Comparison of ENCODE assay signal across 1 cellular context in genomic region chr15:89087830-89088604, GRCh38.
TF ChIP-seq lines count a peak whose summit lies in the region.

A gene with protein sequence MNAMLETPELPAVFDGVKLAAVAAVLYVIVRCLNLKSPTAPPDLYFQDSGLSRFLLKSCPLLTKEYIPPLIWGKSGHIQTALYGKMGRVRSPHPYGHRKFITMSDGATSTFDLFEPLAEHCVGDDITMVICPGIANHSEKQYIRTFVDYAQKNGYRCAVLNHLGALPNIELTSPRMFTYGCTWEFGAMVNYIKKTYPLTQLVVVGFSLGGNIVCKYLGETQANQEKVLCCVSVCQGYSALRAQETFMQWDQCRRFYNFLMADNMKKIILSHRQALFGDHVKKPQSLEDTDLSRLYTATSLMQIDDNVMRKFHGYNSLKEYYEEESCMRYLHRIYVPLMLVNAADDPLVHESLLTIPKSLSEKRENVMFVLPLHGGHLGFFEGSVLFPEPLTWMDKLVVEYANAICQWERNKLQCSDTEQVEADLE (plus strand): TSS chr15:89088456. CDS start chr15:89116328, 27,872 bp downstream.

TF ChIP-seq in HepG2, 621 proteins besides CTCF, POLR2A, EP300 and RAD21 (continued from another document and continues in another):
- TF ChIP-seq, protein P1, sequence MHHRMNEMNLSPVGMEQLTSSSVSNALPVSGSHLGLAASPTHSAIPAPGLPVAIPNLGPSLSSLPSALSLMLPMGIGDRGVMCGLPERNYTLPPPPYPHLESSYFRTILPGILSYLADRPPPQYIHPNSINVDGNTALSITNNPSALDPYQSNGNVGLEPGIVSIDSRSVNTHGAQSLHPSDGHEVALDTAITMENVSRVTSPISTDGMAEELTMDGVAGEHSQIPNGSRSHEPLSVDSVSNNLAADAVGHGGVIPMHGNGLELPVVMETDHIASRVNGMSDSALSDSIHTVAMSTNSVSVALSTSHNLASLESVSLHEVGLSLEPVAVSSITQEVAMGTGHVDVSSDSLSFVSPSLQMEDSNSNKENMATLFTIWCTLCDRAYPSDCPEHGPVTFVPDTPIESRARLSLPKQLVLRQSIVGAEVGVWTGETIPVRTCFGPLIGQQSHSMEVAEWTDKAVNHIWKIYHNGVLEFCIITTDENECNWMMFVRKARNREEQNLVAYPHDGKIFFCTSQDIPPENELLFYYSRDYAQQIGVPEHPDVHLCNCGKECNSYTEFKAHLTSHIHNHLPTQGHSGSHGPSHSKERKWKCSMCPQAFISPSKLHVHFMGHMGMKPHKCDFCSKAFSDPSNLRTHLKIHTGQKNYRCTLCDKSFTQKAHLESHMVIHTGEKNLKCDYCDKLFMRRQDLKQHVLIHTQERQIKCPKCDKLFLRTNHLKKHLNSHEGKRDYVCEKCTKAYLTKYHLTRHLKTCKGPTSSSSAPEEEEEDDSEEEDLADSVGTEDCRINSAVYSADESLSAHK (CRISPR knock-in tag; IDR thresholded peaks at IDR 0.05; ENCODE audit: borderline replicate concordance), result no peak
- TF ChIP-seq POLR2AphosphoS2 (IDR thresholded peaks at IDR 0.05; ENCODE audit: low read depth, low read length), result no peak
- TF ChIP-seq XBP1 (CRISPR knock-in tag; IDR thresholded peaks at IDR 0.05), result no peak
- TF ChIP-seq CC2D1A (CRISPR knock-in tag; IDR thresholded peaks at IDR 0.05), result no peak
- no peak for TF ChIP-seq LRRFIP1 (CRISPR knock-in tag; conservative IDR thresholded peaks at IDR 0.05)
- TF ChIP-seq ZNF234 (CRISPR knock-in tag; conservative IDR thresholded peaks at IDR 0.05), result no peak
- no peak for TF ChIP-seq PHB2 (IDR thresholded peaks at IDR 0.05; ENCODE audit: partially characterized antibody)
- TF ChIP-seq SRF (IDR thresholded peaks at IDR 0.05; ENCODE audit: low read depth, low read length), result 0 out of 2 replicates have a peak, but pooled peaks have one; percentile 33
- no peak for TF ChIP-seq ZNF256 (CRISPR knock-in tag; conservative IDR thresholded peaks at IDR 0.05)
- 0 out of 2 replicates have a peak, but pooled peaks have one; percentile 22 for TF ChIP-seq REL (CRISPR knock-in tag; conservative IDR thresholded peaks at IDR 0.05)
- peak; percentile 61; the same call in 1 of the 2 replicates for TF ChIP-seq RARA (CRISPR knock-in tag; IDR thresholded peaks at IDR 0.05)
- no peak for TF ChIP-seq ZBTB49 (CRISPR knock-in tag; IDR thresholded peaks at IDR 0.05; ENCODE audit: borderline replicate concordance)
- TF ChIP-seq ZNF460 (CRISPR knock-in tag; IDR thresholded peaks at IDR 0.05; ENCODE audit: borderline replicate concordance), result no peak
- no peak; the same call in 1 of the 2 replicates for TF ChIP-seq ZNF788 (CRISPR knock-in tag; IDR thresholded peaks at IDR 0.05; ENCODE audit: borderline replicate concordance)
- TF ChIP-seq, protein P2, sequence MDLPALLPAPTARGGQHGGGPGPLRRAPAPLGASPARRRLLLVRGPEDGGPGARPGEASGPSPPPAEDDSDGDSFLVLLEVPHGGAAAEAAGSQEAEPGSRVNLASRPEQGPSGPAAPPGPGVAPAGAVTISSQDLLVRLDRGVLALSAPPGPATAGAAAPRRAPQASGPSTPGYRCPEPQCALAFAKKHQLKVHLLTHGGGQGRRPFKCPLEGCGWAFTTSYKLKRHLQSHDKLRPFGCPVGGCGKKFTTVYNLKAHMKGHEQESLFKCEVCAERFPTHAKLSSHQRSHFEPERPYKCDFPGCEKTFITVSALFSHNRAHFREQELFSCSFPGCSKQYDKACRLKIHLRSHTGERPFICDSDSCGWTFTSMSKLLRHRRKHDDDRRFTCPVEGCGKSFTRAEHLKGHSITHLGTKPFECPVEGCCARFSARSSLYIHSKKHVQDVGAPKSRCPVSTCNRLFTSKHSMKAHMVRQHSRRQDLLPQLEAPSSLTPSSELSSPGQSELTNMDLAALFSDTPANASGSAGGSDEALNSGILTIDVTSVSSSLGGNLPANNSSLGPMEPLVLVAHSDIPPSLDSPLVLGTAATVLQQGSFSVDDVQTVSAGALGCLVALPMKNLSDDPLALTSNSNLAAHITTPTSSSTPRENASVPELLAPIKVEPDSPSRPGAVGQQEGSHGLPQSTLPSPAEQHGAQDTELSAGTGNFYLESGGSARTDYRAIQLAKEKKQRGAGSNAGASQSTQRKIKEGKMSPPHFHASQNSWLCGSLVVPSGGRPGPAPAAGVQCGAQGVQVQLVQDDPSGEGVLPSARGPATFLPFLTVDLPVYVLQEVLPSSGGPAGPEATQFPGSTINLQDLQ (CRISPR knock-in tag; IDR thresholded peaks at IDR 0.05), result no peak
- TF ChIP-seq, protein P3, sequence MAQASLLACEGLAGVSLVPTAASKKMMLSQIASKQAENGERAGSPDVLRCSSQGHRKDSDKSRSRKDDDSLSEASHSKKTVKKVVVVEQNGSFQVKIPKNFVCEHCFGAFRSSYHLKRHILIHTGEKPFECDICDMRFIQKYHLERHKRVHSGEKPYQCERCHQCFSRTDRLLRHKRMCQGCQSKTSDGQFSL (CRISPR knock-in tag; IDR thresholded peaks at IDR 0.05), result no peak
- 0 out of 2 replicates have a peak, but pooled peaks have one; percentile 22 for TF ChIP-seq UBTF (CRISPR knock-in tag; IDR thresholded peaks at IDR 0.05)
- TF ChIP-seq SALL1 (CRISPR knock-in tag; IDR thresholded peaks at IDR 0.05), result peak; percentile 81
- TF ChIP-seq ZNF703 (CRISPR knock-in tag; IDR thresholded peaks at IDR 0.05; ENCODE audit: borderline replicate concordance), result no peak; the same call in 1 of the 2 replicates
- no peak for TF ChIP-seq SIX1 (CRISPR knock-in tag; IDR thresholded peaks at IDR 0.05; ENCODE audit: borderline replicate concordance)
- no peak for TF ChIP-seq NKX3-1 (CRISPR knock-in tag; IDR thresholded peaks at IDR 0.05)
- TF ChIP-seq, protein P4, sequence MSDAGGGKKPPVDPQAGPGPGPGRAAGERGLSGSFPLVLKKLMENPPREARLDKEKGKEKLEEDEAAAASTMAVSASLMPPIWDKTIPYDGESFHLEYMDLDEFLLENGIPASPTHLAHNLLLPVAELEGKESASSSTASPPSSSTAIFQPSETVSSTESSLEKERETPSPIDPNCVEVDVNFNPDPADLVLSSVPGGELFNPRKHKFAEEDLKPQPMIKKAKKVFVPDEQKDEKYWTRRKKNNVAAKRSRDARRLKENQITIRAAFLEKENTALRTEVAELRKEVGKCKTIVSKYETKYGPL (CRISPR knock-in tag; IDR thresholded peaks at IDR 0.05), result no peak
- no peak; the same call in 1 of the 2 replicates for TF ChIP-seq SKIL (CRISPR knock-in tag; IDR thresholded peaks at IDR 0.05; ENCODE audit: borderline replicate concordance)
- TF ChIP-seq RCOR2 (CRISPR knock-in tag; IDR thresholded peaks at IDR 0.05), result no peak
- TF ChIP-seq, protein P5, sequence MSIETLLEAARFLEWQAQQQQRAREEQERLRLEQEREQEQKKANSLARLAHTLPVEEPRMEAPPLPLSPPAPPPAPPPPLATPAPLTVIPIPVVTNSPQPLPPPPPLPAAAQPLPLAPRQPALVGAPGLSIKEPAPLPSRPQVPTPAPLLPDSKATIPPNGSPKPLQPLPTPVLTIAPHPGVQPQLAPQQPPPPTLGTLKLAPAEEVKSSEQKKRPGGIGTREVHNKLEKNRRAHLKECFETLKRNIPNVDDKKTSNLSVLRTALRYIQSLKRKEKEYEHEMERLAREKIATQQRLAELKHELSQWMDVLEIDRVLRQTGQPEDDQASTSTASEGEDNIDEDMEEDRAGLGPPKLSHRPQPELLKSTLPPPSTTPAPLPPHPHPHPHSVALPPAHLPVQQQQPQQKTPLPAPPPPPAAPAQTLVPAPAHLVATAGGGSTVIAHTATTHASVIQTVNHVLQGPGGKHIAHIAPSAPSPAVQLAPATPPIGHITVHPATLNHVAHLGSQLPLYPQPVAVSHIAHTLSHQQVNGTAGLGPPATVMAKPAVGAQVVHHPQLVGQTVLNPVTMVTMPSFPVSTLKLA (IDR thresholded peaks at IDR 0.05), result peak; percentile 31; the same call in 1 of the 2 replicates
- TF ChIP-seq, protein P6, sequence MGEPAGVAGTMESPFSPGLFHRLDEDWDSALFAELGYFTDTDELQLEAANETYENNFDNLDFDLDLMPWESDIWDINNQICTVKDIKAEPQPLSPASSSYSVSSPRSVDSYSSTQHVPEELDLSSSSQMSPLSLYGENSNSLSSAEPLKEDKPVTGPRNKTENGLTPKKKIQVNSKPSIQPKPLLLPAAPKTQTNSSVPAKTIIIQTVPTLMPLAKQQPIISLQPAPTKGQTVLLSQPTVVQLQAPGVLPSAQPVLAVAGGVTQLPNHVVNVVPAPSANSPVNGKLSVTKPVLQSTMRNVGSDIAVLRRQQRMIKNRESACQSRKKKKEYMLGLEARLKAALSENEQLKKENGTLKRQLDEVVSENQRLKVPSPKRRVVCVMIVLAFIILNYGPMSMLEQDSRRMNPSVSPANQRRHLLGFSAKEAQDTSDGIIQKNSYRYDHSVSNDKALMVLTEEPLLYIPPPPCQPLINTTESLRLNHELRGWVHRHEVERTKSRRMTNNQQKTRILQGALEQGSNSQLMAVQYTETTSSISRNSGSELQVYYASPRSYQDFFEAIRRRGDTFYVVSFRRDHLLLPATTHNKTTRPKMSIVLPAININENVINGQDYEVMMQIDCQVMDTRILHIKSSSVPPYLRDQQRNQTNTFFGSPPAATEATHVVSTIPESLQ (CRISPR knock-in tag; conservative IDR thresholded peaks at IDR 0.05), result no peak
- peak; percentile 56; the same call in 1 of the 2 replicates for TF ChIP-seq HDAC2 (CRISPR knock-in tag; IDR thresholded peaks at IDR 0.05)
- TF ChIP-seq TRAFD1 (CRISPR knock-in tag; IDR thresholded peaks at IDR 0.05; ENCODE audit: borderline replicate concordance), result no peak
